In genomic region chr17:45445901-45446743, GRCh38 we compare ENCODE assay signal across 8 cellular contexts. TPM values are rescaled to one million over a fixed set of nuclear protein-coding genes. Genes with fewer than 3 reads are reported as not detected.
DNase-seq lines count a peak whose midpoint lies in the region; ATAC-seq and TF ChIP-seq lines count a peak whose summit lies in the region.
"Not testable (repeated sequence)": the region's sequence is repeated elsewhere in the genome, so short reads cannot be mapped to it uniquely, and the experiment has no call there.

No MANE protein-coding gene starts in this region.

- not testable (repeated sequence) for H3K9me3 Mint-ChIP-seq in activated T-helper 1 cell treated with anti-CD3 and anti-CD28 coated beads, Interleukin-12 subunit alpha, Interleukin-12 subunit beta, Interleukin-2, Interleukin-4 antibody, amounts not matched to agents 30 ng/mL and 10 ng/mL and 1 ng/mL, durations not matched to agents 14 hours and 24 hours and 36 hours; chondrocyte (ENCODE audit: low read depth); neural progenitor cell

- intact Hi-C loops in activated T-helper 1 cell treated with anti-CD3 and anti-CD28 coated beads, Interleukin-12 subunit alpha, Interleukin-12 subunit beta, Interleukin-2, Interleukin-4 antibody, amounts not matched to agents 30 ng/mL and 10 ng/mL and 1 ng/mL, durations not matched to agents 14 hours and 24 hours and 36 hours (cut with micrococcal nuclease); right cardiac atrium (cut with DNase I); stomach (cut with DNase I; ENCODE audit: low total_unique reads): not testable (repeated sequence)

- not testable (repeated sequence) for H3K4me3 ChIP-seq in right cardiac atrium (ENCODE audit: low read length); neural progenitor cell; stomach

- DNase-seq in Caki2 (ENCODE audit: low read depth) = peak; percentile 75
- peak; percentile 78 for DNase-seq in LHCN-M2 (ENCODE audit: low read depth)
- DNase-seq in T1000 (lab: John Stamatoyannopoulos, UW) = peak; percentile 47
- DNase-seq in activated T-helper 1 cell treated with anti-CD3 and anti-CD28 coated beads, Interleukin-12 subunit alpha, Interleukin-12 subunit beta, Interleukin-2, Interleukin-4 antibody, amounts not matched to agents 30 ng/mL and 10 ng/mL and 1 ng/mL, durations not matched to agents 14 hours and 24 hours and 36 hours (ENCODE audit: low spot score); right cardiac atrium; neural progenitor cell (ENCODE audit: low spot score): not testable (repeated sequence)
- peak; percentile 15 for DNase-seq in chondrocyte (ENCODE audit: low spot score)
- DNase-seq in stomach = peak; percentile 55

- ATAC-seq in right cardiac atrium = peak; percentile 73 to 85

- H3K27me3 Mint-ChIP-seq in activated T-helper 1 cell treated with anti-CD3 and anti-CD28 coated beads, Interleukin-12 subunit alpha, Interleukin-12 subunit beta, Interleukin-2, Interleukin-4 antibody, amounts not matched to agents 30 ng/mL and 10 ng/mL and 1 ng/mL, durations not matched to agents 14 hours and 24 hours and 36 hours (ENCODE audit: insufficient read depth); chondrocyte (ENCODE audit: low read depth); neural progenitor cell (ENCODE audit: insufficient read depth, low read depth): not testable (repeated sequence)

- H4K20me1 ChIP-seq in neural progenitor cell (ENCODE audit: low read depth) = not testable (repeated sequence)

- H3K4me1 Mint-ChIP-seq in activated T-helper 1 cell treated with anti-CD3 and anti-CD28 coated beads, Interleukin-12 subunit alpha, Interleukin-12 subunit beta, Interleukin-2, Interleukin-4 antibody, amounts not matched to agents 30 ng/mL and 10 ng/mL and 1 ng/mL, durations not matched to agents 14 hours and 24 hours and 36 hours (ENCODE audit: low read depth) = peaks cover 35% of the 10 kb centered on the region
- not testable (repeated sequence) for H3K4me1 Mint-ChIP-seq in chondrocyte (ENCODE audit: low read depth); neural progenitor cell

- H3K36me3 ChIP-seq in neural progenitor cell = not testable (repeated sequence)
- H3K36me3 ChIP-seq in stomach = peaks cover 8 to 71% (median 47%) of the 10 kb centered on the region in 4 donors

- not testable (repeated sequence) for TF ChIP-seq EP300 in stomach (IDR thresholded peaks at IDR 0.05)

- H3K27ac ChIP-seq in right cardiac atrium (ENCODE audit: low read length) (peak overlapping the region; percentile 17), stomach (peak overlapping the region in 3 of 5 donors; percentile 2 to 69 (median 53))
- not testable (repeated sequence) for H3K27ac ChIP-seq in neural progenitor cell

- not testable (repeated sequence) for H3F3A ChIP-seq in neural progenitor cell (ENCODE audit: low read depth)

- not testable (repeated sequence) for TF ChIP-seq POLR2A in stomach (IDR thresholded peaks at IDR 0.05)

- H3K27ac Mint-ChIP-seq in activated T-helper 1 cell treated with anti-CD3 and anti-CD28 coated beads, Interleukin-12 subunit alpha, Interleukin-12 subunit beta, Interleukin-2, Interleukin-4 antibody, amounts not matched to agents 30 ng/mL and 10 ng/mL and 1 ng/mL, durations not matched to agents 14 hours and 24 hours and 36 hours = peak overlapping the region; percentile 81
- H3K27ac Mint-ChIP-seq in chondrocyte (ENCODE audit: unreplicated experiment) = not testable (repeated sequence)
- peak overlapping the region; percentile 21 for H3K27ac Mint-ChIP-seq in neural progenitor cell

- not testable (repeated sequence) for H2AFZ ChIP-seq in neural progenitor cell (replicated peaks)

- not testable (repeated sequence) for H3K79me2 ChIP-seq in neural progenitor cell (ENCODE audit: low read depth)

- in situ Hi-C loops in Caki2 (cut with HindIII; ENCODE audit: low pct_unique_long_range_greater_than_20kb, low sequenced_read_pairs) = not testable (repeated sequence)

- not testable (repeated sequence) for H3K9me3 ChIP-seq in right cardiac atrium (ENCODE audit: control insufficient read depth, low read length); neural progenitor cell (ENCODE audit: low read depth); stomach

- not testable (repeated sequence) for H3K9ac ChIP-seq in neural progenitor cell

- not testable (repeated sequence) for TF ChIP-seq CTCF in chondrocyte (IDR thresholded peaks at IDR 0.05); neural progenitor cell (IDR thresholded peaks at IDR 0.05); stomach (IDR thresholded peaks at IDR 0.05)

- H3K4me2 ChIP-seq in neural progenitor cell = not testable (repeated sequence)

- H3K27me3 ChIP-seq in right cardiac atrium (ENCODE audit: control insufficient read depth, insufficient read depth); neural progenitor cell; stomach: not testable (repeated sequence)

- not testable (repeated sequence) for H3K4me1 ChIP-seq in right cardiac atrium (ENCODE audit: control insufficient read depth, insufficient read depth, low read length); neural progenitor cell
- peaks cover 0 to 28% (median 4%) of the 10 kb centered on the region in 4 donors for H3K4me1 ChIP-seq in stomach

- H3K36me3 Mint-ChIP-seq in activated T-helper 1 cell treated with anti-CD3 and anti-CD28 coated beads, Interleukin-12 subunit alpha, Interleukin-12 subunit beta, Interleukin-2, Interleukin-4 antibody, amounts not matched to agents 30 ng/mL and 10 ng/mL and 1 ng/mL, durations not matched to agents 14 hours and 24 hours and 36 hours (ENCODE audit: low read depth) = peaks cover 22% of the 10 kb centered on the region
- not testable (repeated sequence) for H3K36me3 Mint-ChIP-seq in chondrocyte (ENCODE audit: low read depth); neural progenitor cell

- H3K4me3 Mint-ChIP-seq in activated T-helper 1 cell treated with anti-CD3 and anti-CD28 coated beads, Interleukin-12 subunit alpha, Interleukin-12 subunit beta, Interleukin-2, Interleukin-4 antibody, amounts not matched to agents 30 ng/mL and 10 ng/mL and 1 ng/mL, durations not matched to agents 14 hours and 24 hours and 36 hours = peak overlapping the region; percentile 40
- not testable (repeated sequence) for H3K4me3 Mint-ChIP-seq in chondrocyte (ENCODE audit: unreplicated experiment)
- H3K4me3 Mint-ChIP-seq in neural progenitor cell = peak overlapping the region; percentile 33

- 46% methylated on average over 16 of the region's 16 CpGs for WGBS in right cardiac atrium
- 41 to 59% (median 51%) methylated on average over 15 to 16 of the region's 16 CpGs for WGBS in stomach, 5 donors

RNA-seq across cellular contexts. Expression of gene ARHGAP27, which starts 13.5 kb away (rescaled TPM):
- 15.8 and 25.4 TPM in 2 replicates for total RNA-seq in Caki2 (2014; rRNA removed; shearing (Covaris generic); ENCODE audit: low replicate concordance)
- total RNA-seq in LHCN-M2 (2014; rRNA removed) (0.83 and 3.0 TPM in 2 replicates), chondrocyte (1.5 to 2.7 TPM (median 2.0 TPM) in 3 replicates), right cardiac atrium (10 to 100 TPM; 25.1 to 32.0 (median 28.1) TPM), neural progenitor cell (ENCODE audit: low replicate concordance) (1.0 and 3.0 TPM in 2 replicates), stomach (100 to 1,000 TPM in 2 of 5 donors, 10 to 100 TPM in 3; 25.9 to 390 (median 65.3) TPM)
- 1.9 TPM for polyA plus RNA-seq in LHCN-M2 (2012)
- total RNA-seq in activated T-helper 1 cell treated with anti-CD3 and anti-CD28 coated beads, Interleukin-12 subunit alpha, Interleukin-12 subunit beta, Interleukin-2, Interleukin-4 antibody, amounts not matched to agents 30 ng/mL and 10 ng/mL and 1 ng/mL, durations not matched to agents 14 hours and 24 hours and 36 hours = 47.9 and 59.1 TPM in 2 replicates
- polyA plus RNA-seq in right cardiac atrium (26.8 TPM), stomach (10 to 100 TPM in 2 of 3 donors, 1 to 10 TPM in 1; 7.7 to 45.9 (median 13.0) TPM)

RNA-seq across cellular contexts. Expression of gene PLEKHM1, which starts 44.4 kb away (rescaled TPM):
- total RNA-seq in Caki2 (2014; rRNA removed; shearing (Covaris generic); ENCODE audit: low replicate concordance) = 10.8 and 32.0 TPM in 2 replicates
- total RNA-seq in LHCN-M2 (2014; rRNA removed) (27.2 and 30.0 TPM in 2 replicates), chondrocyte (30.8 to 37.3 TPM (median 31.3 TPM) in 3 replicates), right cardiac atrium (10 to 100 TPM; 26.3 to 31.0 (median 29.4) TPM), neural progenitor cell (ENCODE audit: low replicate concordance) (6.2 and 7.0 TPM in 2 replicates), stomach (10 to 100 TPM; 14.7 to 63.0 (median 38.4) TPM)
- 20.2 TPM for polyA plus RNA-seq in LHCN-M2 (2012)
- 35.6 and 42.6 TPM in 2 replicates for total RNA-seq in activated T-helper 1 cell treated with anti-CD3 and anti-CD28 coated beads, Interleukin-12 subunit alpha, Interleukin-12 subunit beta, Interleukin-2, Interleukin-4 antibody, amounts not matched to agents 30 ng/mL and 10 ng/mL and 1 ng/mL, durations not matched to agents 14 hours and 24 hours and 36 hours
- polyA plus RNA-seq in right cardiac atrium (11.9 TPM), stomach (10 to 100 TPM; 10.4 to 16.7 (median 11.2) TPM)
